In the genomic region with DNA sequence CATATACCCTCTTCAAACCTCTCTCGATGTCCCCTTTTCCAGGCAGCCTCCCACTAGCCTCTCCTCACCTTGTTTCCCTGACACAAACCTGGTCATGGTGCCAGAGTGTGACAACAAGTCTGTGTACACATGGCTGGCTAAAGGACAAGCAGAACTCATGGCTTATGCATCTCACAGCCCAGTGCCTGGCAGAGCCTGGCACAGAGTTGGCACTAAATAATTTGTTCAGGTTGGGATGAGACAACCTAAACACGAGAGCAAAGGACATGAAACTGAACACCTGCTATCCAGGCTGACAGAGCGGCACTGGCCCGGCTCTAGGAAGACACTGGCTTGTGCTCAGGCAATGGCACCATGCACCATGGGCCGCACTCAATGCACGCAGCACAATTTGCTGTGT, we compare ENCODE assay signal across 28 cellular contexts. TPM values are rescaled to one million over a fixed set of nuclear protein-coding genes. Genes with fewer than 3 reads are reported as not detected.
A peak's percentile ranks its signal among the peaks of the same experiment; 100 is the strongest.
DNase-seq lines count a peak whose midpoint lies in the region; ATAC-seq, FAIRE-seq and TF ChIP-seq lines count a peak whose summit lies in the region.
"Had no signal": no experiment of that assay in that cellular context is flagged by ENCODE, and none has a peak within 500 bp of the region (broad histone marks: within the 10 kb centered on the region; RNA-seq: fewer than 3 reads in every experiment).

No MANE protein-coding gene starts in this region.

- no peaks in the 10 kb centered on the region for H3K9me3 Mint-ChIP-seq in neural crest cell
- H3K9me3 Mint-ChIP-seq: CD14-positive monocyte; CD4-positive, alpha-beta T cell; CD8-positive, alpha-beta memory T cell had no signal

- BruUV-seq in HepG2 (replicated peaks; lab: Mats Ljungman, UMichigan): no TSS peak

- in situ Hi-C loops in HepG2 (cut with HindIII; ENCODE audit: extremely low pct_ligation_motif_present, low pct_unique_long_range_greater_than_20kb): no loop called here

- H3K4me1 ChIP-seq in right lobe of liver (no peaks in the 10 kb centered on the region), HepG2 (ENCODE audit: insufficient read depth, low read length) (no peaks in the 10 kb centered on the region), thyroid gland (peaks cover 0 to 3% of the 10 kb centered on the region in 2 donors)

- no peak for FAIRE-seq in HepG2 (lab: Jason Lieb, UNC)
- FAIRE-seq: A204.1, GM12891, GM18507, H54 had no signal

- TF ChIP-seq RAD21 in HepG2 (CRISPR knock-in tag; IDR thresholded peaks at IDR 0.05): no peak

- H4K20me1 ChIP-seq in HepG2 (ENCODE audit: insufficient read depth, low read length): no peaks in the 10 kb centered on the region
- H4K20me1 ChIP-seq: BLaER1 treated with 17β-estradiol and CSF1 and Interleukin-3, amounts not matched to agents 10 nM and 100 nM had no signal

- H3K36me3 Mint-ChIP-seq in neural crest cell (ENCODE audit: low read depth): peaks cover 5% of the 10 kb centered on the region
- H3K36me3 Mint-ChIP-seq: CD14-positive monocyte; CD8-positive, alpha-beta memory T cell had no signal

- H3K4me3 Mint-ChIP-seq in neural crest cell: no peak overlapping the region
- H3K4me3 Mint-ChIP-seq: CD14-positive monocyte; CD4-positive, alpha-beta T cell; CD8-positive, alpha-beta memory T cell had no signal

- peak overlapping the region; percentile 43 for H3K27ac Mint-ChIP-seq in neural crest cell (ENCODE audit: unreplicated experiment)
- H3K27ac Mint-ChIP-seq: CD4-positive, alpha-beta T cell; CD8-positive, alpha-beta memory T cell had no signal

- ATAC-seq in right lobe of liver: peak; percentile 32 to 78 (median 55)
- ATAC-seq in HepG2: no peak

- DNase-seq in right lobe of liver (no peak), HepG2 (ENCODE audit: low spot score) (no peak), WERI-Rb-1 (no peak), neural crest cell (ENCODE audit: low read depth, low spot score) (no peak), thyroid gland (peak; percentile 35 to 66), dermis blood vessel endothelial cell (no peak), AG20443 (ENCODE audit: low spot score) (no peak), mesenteric fat pad (ENCODE audit: low spot score) (no peak)
- DNase-seq: AML-193; BE2C; Calu3; CD4-positive, alpha-beta T cell; CD8-positive, alpha-beta memory T cell; DMS53; DMS79 treated with DMSO at 0.1 percent for 48 hours; GF-D8; GOT3; HCEC 1CT had no signal

- H3K9me3 ChIP-seq in right lobe of liver (no peaks in the 10 kb centered on the region), HepG2 (ENCODE audit: low read length) (no peaks in the 10 kb centered on the region), WERI-Rb-1 (ENCODE audit: severe bottlenecking) (no peaks in the 10 kb centered on the region), thyroid gland (no peaks in the 10 kb centered on the region)
- H3K9me3 ChIP-seq: BE2C; BLaER1 treated with 17β-estradiol and CSF1 and Interleukin-3, amounts not matched to agents 10 nM and 100 nM had no signal

- 47% methylated on average over 3 of the region's 6 CpGs for WGBS in right lobe of liver (ENCODE audit: insufficient coverage, low coverage, low lambda C conversion rate, missing lambda C conversion rate)
- WGBS in HepG2 (ENCODE audit: low lambda C conversion rate): 61% methylated on average over 6 of the region's 6 CpGs
- WGBS in thyroid gland, 2 donors: 81 to 84% methylated on average over 6 of the region's 6 CpGs

- intact Hi-C loops in right lobe of liver (cut with DNase I): no loop called here
- intact Hi-C loops in HepG2 (cut with micrococcal nuclease; ENCODE audit: unreplicated experiment): no loop called here
- intact Hi-C loops in thyroid gland (cut with DNase I): no loop called here

- no peak overlapping the region for H3K4me2 ChIP-seq in HepG2 (ENCODE audit: low read depth, low read length)
- H3K4me2 ChIP-seq: BLaER1 treated with 17β-estradiol and CSF1 and Interleukin-3, amounts not matched to agents 10 nM and 100 nM had no signal

- no peak for TF ChIP-seq POLR2A in right lobe of liver (IDR thresholded peaks at IDR 0.05)
- no peak for TF ChIP-seq POLR2A in HepG2 (IDR thresholded peaks at IDR 0.05; ENCODE audit: insufficient read depth in 1 of 2, low read depth in 2 of 2, low read length in 2 of 2)
- TF ChIP-seq POLR2A in thyroid gland (IDR thresholded peaks at IDR 0.05): no peak

- H2AFZ ChIP-seq in HepG2 (ENCODE audit: low read length): no peak overlapping the region

- no peaks in the 10 kb centered on the region for H3K79me2 ChIP-seq in HepG2 (ENCODE audit: insufficient read depth, low read length)

- H3K36me3 ChIP-seq in right lobe of liver (no peaks in the 10 kb centered on the region), HepG2 (replicated peaks in 1 of 2; ENCODE audit: control insufficient read depth in 1 of 2, insufficient read depth in 2 of 2, low read length in 2 of 2) (no peaks in the 10 kb centered on the region), WERI-Rb-1 (peaks cover 79% of the 10 kb centered on the region), thyroid gland (no peaks in the 10 kb centered on the region)
- H3K36me3 ChIP-seq: BE2C; BLaER1 treated with 17β-estradiol and CSF1 and Interleukin-3, amounts not matched to agents 10 nM and 100 nM had no signal

- H3K27me3 Mint-ChIP-seq in neural crest cell (ENCODE audit: low read depth): no peaks in the 10 kb centered on the region

- TF ChIP-seq CTCF in right lobe of liver (IDR thresholded peaks at IDR 0.05): no peak
- TF ChIP-seq CTCF in HepG2 (CRISPR knock-in tag; IDR thresholded peaks at IDR 0.05): no peak
- TF ChIP-seq CTCF in WERI-Rb-1 (IDR thresholded peaks at IDR 0.05; ENCODE audit: low read depth, low read length): no peak
- no peak for TF ChIP-seq CTCF in neural crest cell (conservative IDR thresholded peaks at IDR 0.05)
- TF ChIP-seq CTCF in thyroid gland (IDR thresholded peaks at IDR 0.05): no peak

- peaks cover 5% of the 10 kb centered on the region for H3K4me1 Mint-ChIP-seq in neural crest cell
- H3K4me1 Mint-ChIP-seq: CD14-positive monocyte; CD8-positive, alpha-beta memory T cell had no signal

- H3K9ac ChIP-seq in HepG2 (ENCODE audit: insufficient read depth, low read depth, low read length): no peak overlapping the region
- H3K9ac ChIP-seq: BLaER1 treated with 17β-estradiol and CSF1 and Interleukin-3, amounts not matched to agents 10 nM and 100 nM had no signal

- CTCF ChIA-PET in HepG2 (lab: Yijun Ruan, JAX; ENCODE audit: low intra/inter-chr PET ratio, low total read pairs): no interaction called here

- no peak overlapping the region for H3K27ac ChIP-seq in right lobe of liver
- H3K27ac ChIP-seq in HepG2 (ENCODE audit: extremely low read length, insufficient read depth, low read length): no peak overlapping the region
- H3K27ac ChIP-seq in WERI-Rb-1: peak overlapping the region; percentile 91; the same call in 1 of the 2 replicates
- H3K27ac ChIP-seq in thyroid gland: no peak overlapping the region
- H3K27ac ChIP-seq: 22Rv1; BLaER1 treated with 17β-estradiol and CSF1 and Interleukin-3, amounts not matched to agents 10 nM and 100 nM had no signal

- TF ChIP-seq EP300 in HepG2 (IDR thresholded peaks at IDR 0.05; ENCODE audit: low read depth in 2 of 2, low read length in 2 of 2) (no peak), HepG2 (CRISPR knock-in tag; IDR thresholded peaks at IDR 0.05; ENCODE audit: borderline replicate concordance) (no peak)

- H3K27me3 ChIP-seq in right lobe of liver: no peaks in the 10 kb centered on the region
- no peaks in the 10 kb centered on the region for H3K27me3 ChIP-seq in HepG2 (ENCODE audit: control insufficient read depth in 1 of 2, insufficient read depth in 2 of 2, low read length in 2 of 2)
- H3K27me3 ChIP-seq in WERI-Rb-1 (ENCODE audit: insufficient read depth, low read depth, severe bottlenecking): no peaks in the 10 kb centered on the region
- no peaks in the 10 kb centered on the region for H3K27me3 ChIP-seq in thyroid gland
- H3K27me3 ChIP-seq: BE2C; BLaER1 treated with 17β-estradiol and CSF1 and Interleukin-3, amounts not matched to agents 10 nM and 100 nM had no signal

- POLR2A ChIA-PET in HepG2 (lab: Yijun Ruan, JAX): no interaction called here

- H3K4me3 ChIP-seq in right lobe of liver (no peak overlapping the region), HepG2 (replicated peaks in 1 of 3; ENCODE audit: insufficient read depth in 1 of 3, low read depth in 2 of 3, low read length in 3 of 3) (no peak overlapping the region), WERI-Rb-1 (ENCODE audit: low read depth, low read length) (no peak overlapping the region), thyroid gland (replicated peaks in 1 of 3) (no peak overlapping the region)
- H3K4me3 ChIP-seq: BLaER1 treated with 17β-estradiol and CSF1 and Interleukin-3, amounts not matched to agents 10 nM and 100 nM had no signal

TF ChIP-seq in HepG2, 621 proteins besides CTCF, POLR2A, EP300 and RAD21 (continues in another document):
- TF ChIP-seq SOX6 (IDR thresholded peaks at IDR 0.05) (no peak), SOX6 (CRISPR knock-in tag; IDR thresholded peaks at IDR 0.05) (no peak), ZNF263 (CRISPR knock-in tag; IDR thresholded peaks at IDR 0.05) (no peak)

RNA-seq across cellular contexts. Expression of a gene that starts 48.2 kb away (rescaled TPM):
- total RNA-seq in right lobe of liver (1 to 10 TPM in 1 of 6 experiments, under 1 TPM in 2, not detected in 3; 0.29 to 1.4 (median 0.92) TPM), HepG2 (2016; rRNA removed; fragmentation: Illumina TruSeq; extraction: Trizol) (not detected in 2 replicates), neural crest cell (0.28 TPM in 1 of 2 replicates, not detected in the other), thyroid gland (1 to 10 TPM in 2 of 4 donors, under 1 TPM in 2; 0.67 to 3.7 (median 0.92) TPM), dermis blood vessel endothelial cell (not detected in 2 replicates), mesenteric fat pad (16.3 TPM)
- total RNA-seq in HepG2 (2016; cell fraction: cytosol; rRNA removed; fragmentation: Illumina TruSeq; extraction: Trizol; ENCODE audit: low read depth): not detected in 2 replicates
- not detected in 2 replicates for total RNA-seq in HepG2 (2016; cell fraction: insoluble cytoplasmic fraction; rRNA removed; fragmentation: Illumina TruSeq; extraction: Trizol)
- not detected in 2 replicates for total RNA-seq in HepG2 (2016; cell fraction: membrane; rRNA removed; fragmentation: Illumina TruSeq; extraction: Trizol)
- not detected in 2 replicates for total RNA-seq in HepG2 (2016; cell fraction: nucleus; rRNA removed; fragmentation: Illumina TruSeq; extraction: Trizol)
- not detected in 2 replicates for polyA plus RNA-seq in HepG2 (2011; rRNA removed)
- polyA plus RNA-seq in HepG2 (2011; cell fraction: cytosol; rRNA removed): 0.08 TPM in 1 of 2 replicates, not detected in the other
- polyA plus RNA-seq in HepG2 (2011; cell fraction: nucleus; rRNA removed): not detected in 2 replicates
- polyA plus RNA-seq in HepG2 (2012): not detected in 2 replicates
- polyA plus RNA-seq in HepG2 (2016; cell fraction: cytosol; fragmentation: Illumina TruSeq; extraction: Trizol; ENCODE audit: low read depth): not detected in 2 replicates
- polyA plus RNA-seq in HepG2 (2016; cell fraction: insoluble cytoplasmic fraction; fragmentation: Illumina TruSeq; extraction: Trizol; ENCODE audit: low read depth): not detected in 2 replicates
- polyA plus RNA-seq in HepG2 (2016; cell fraction: membrane; fragmentation: Illumina TruSeq; extraction: Trizol; ENCODE audit: low read depth): not detected in 2 replicates
- polyA plus RNA-seq in HepG2 (2016; cell fraction: nucleus; fragmentation: Illumina TruSeq; extraction: Trizol; ENCODE audit: insufficient read depth, low read depth): not detected in 2 replicates
- 0.20 TPM in 1 of 2 replicates, not detected in the other for polyA minus RNA-seq in HepG2 (2011; rRNA and poly(A)+ RNA removed; ENCODE audit: low replicate concordance)
- polyA minus RNA-seq in HepG2 (2011; cell fraction: cytosol; rRNA and poly(A)+ RNA removed): not detected in 2 replicates
- polyA minus RNA-seq in HepG2 (2011; cell fraction: nucleus; rRNA and poly(A)+ RNA removed): not detected in 2 replicates
- total RNA-seq: Calu3, Daoy, G401 had no signal
- polyA plus RNA-seq: AG04450 had no signal

Comparison
In these comparisons a context has a peak if more than half of its experiments do, and no peak if none do; other contexts are left out.
1. DNase-seq: peak in thyroid gland (2 of 2); none in right lobe of liver (0 of 3), HepG2 (single experiment), WERI-Rb-1 (single experiment), neural crest cell (single experiment), dermis blood vessel endothelial cell (single experiment), AG20443 (single experiment) and mesenteric fat pad (single experiment).